1 cellular context compared by ENCODE assay signal in the genomic region with DNA sequence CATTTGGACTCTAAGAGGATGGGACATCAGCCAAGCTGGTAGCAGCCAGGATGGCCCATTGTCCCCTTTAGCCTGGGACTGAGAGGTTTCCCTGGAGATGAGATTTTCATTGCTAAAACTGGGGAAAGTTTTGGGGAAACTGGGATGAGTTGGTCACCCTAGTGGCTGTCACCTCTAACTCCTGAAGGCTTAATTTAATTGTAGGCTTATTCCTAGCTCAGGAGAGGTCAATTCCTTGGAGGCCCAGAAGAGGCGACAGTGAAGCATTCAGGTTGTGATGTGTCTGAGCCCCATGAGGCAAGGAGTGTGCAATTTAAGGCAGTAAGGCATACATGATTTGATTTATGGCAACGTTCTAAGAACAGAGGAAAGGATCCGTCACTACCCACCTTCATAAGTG.
TF ChIP-seq lines count a peak whose summit lies in the region.

No MANE protein-coding gene starts in this region.

TF ChIP-seq in HCT116, 20 proteins besides CTCF, POLR2A, EP300 and RAD21 (continued from another document):
- no peak for TF ChIP-seq JUND (IDR thresholded peaks at IDR 0.05)
